In the genomic region with DNA sequence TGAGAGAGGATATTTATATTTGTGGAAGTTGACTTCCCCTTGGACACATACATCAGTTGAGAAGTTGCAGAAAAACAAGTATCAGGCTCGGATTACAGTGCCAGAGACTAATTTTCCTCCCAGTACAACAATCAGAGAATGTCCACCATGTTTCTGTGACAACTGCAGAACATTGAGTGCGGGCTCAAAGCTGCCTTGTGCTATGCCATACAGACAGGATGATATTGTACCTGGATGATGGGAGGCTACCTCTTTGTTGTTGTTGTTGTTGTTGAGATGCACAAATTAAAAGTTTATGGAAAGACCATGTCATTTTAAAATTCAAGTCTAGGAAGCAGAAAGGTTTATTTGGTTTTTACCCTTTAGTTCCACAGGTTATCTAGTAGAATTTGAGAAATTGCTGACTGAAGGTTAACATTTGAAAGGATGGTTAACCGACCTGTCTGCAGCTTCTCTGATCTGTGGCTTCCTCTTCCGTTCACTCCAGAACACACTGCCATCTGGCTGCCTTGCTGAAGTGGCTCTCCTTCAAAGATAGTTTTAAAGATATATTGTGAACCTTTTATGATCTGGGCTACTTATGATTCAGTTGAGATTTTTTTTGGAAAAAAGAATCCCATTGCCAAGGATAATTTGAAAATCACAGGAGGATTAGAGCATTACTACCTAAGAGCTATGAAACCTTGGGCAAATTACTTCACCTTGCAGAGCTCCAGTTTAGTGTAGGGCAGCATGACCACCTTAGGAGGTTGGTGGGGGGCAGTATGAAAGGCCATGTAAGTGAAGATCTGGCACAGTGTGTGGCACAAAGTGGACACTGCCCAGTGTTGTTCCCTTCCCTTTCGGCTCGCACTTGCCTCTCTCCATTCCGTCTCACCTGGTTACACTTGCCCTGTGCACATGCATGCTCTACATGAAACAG, we compare ENCODE assay signal across 10 cellular contexts. TPM values are rescaled to one million over a fixed set of nuclear protein-coding genes. Genes with fewer than 3 reads are reported as not detected.
A peak's percentile ranks its signal among the peaks of the same experiment; 100 is the strongest.
DNase-seq lines count a peak whose midpoint lies in the region; ATAC-seq and TF ChIP-seq lines count a peak whose summit lies in the region.
"Had no signal": no experiment of that assay in that cellular context is flagged by ENCODE, and none has a peak within 500 bp of the region (broad histone marks: within the 10 kb centered on the region; RNA-seq: fewer than 3 reads in every experiment).

No MANE protein-coding gene starts in this region.

- peak; percentile 7 to 63 (median 34) for DNase-seq in CD8-positive, alpha-beta memory T cell
- DNase-seq in KBM-7 (peak; percentile 41), chondrocyte (ENCODE audit: low spot score) (no peak), MCF 10A (ENCODE audit: unreplicated experiment) (no peak), SHP77 treated with DMSO at 0.1 percent for 48 hours (lab: John Stamatoyannopoulos, UW) (no peak)
- DNase-seq: NCI-H1930 had no signal

- H3K9me3 ChIP-seq in CD8-positive, alpha-beta memory T cell (ENCODE audit: low read length): no peaks in the 10 kb centered on the region
- H3K9me3 ChIP-seq: HAP-1 had no signal

- no peaks in the 10 kb centered on the region for H3K27me3 ChIP-seq in CD8-positive, alpha-beta memory T cell (ENCODE audit: insufficient read depth, low read length, poor library complexity, severe bottlenecking)

- in situ Hi-C loops in KBM-7 (cut with MboI; ENCODE audit: low pct_unique_long_range_greater_than_20kb, low sequenced_read_pairs): no loop called here

- intact Hi-C loops in MCF 10A (cut with micrococcal nuclease): no loop called here

- no peak overlapping the region for H3K27ac ChIP-seq in CD8-positive, alpha-beta memory T cell (ENCODE audit: low read depth, low read length)

- peaks cover 14% of the 10 kb centered on the region for H3K4me1 ChIP-seq in CD8-positive, alpha-beta memory T cell (ENCODE audit: insufficient read depth, low read length)
- H3K4me1 ChIP-seq: HAP-1 had no signal

- H3K4me1 Mint-ChIP-seq in CD8-positive, alpha-beta memory T cell: peaks cover 16 to 31% (median 28%) of the 10 kb centered on the region in 3 donors
- H3K4me1 Mint-ChIP-seq in chondrocyte (ENCODE audit: low read depth) (peaks cover 21% of the 10 kb centered on the region), MCF 10A (ENCODE audit: insufficient read depth, unreplicated experiment) (peaks cover 7% of the 10 kb centered on the region)

- CTCF ChIA-PET in CD8-positive, alpha-beta memory T cell (lab: Charles Lee): interaction anchor here (0.8 to 2.3 kb wide), 9 partner anchors 8 to 60 kb away, joined by 3 to 23 read pairs (median 4); a partner anchor contains a TSS
- CTCF ChIA-PET in MCF 10A (lab: Yijun Ruan, JAX): interaction anchor here (0.6 to 0.8 kb wide), 3 partner anchors 11 to 54 kb away, joined by 3 to 4 read pairs (median 3); no protein-coding TSS in a partner anchor

- peaks cover 0 to 2% of the 10 kb centered on the region in 2 donors for H3K27me3 Mint-ChIP-seq in CD8-positive, alpha-beta memory T cell
- H3K27me3 Mint-ChIP-seq in chondrocyte (ENCODE audit: low read depth) (no peaks in the 10 kb centered on the region), MCF 10A (ENCODE audit: insufficient read depth, unreplicated experiment) (no peaks in the 10 kb centered on the region)

- peak overlapping the region in 4 of 7 donors; percentile 1 to 7 (median 4) for H3K4me3 Mint-ChIP-seq in CD8-positive, alpha-beta memory T cell
- H3K4me3 Mint-ChIP-seq in chondrocyte (ENCODE audit: unreplicated experiment): no peak overlapping the region
- no peak overlapping the region for H3K4me3 Mint-ChIP-seq in MCF 10A (ENCODE audit: unreplicated experiment)

- POLR2A ChIA-PET in CD8-positive, alpha-beta memory T cell (lab: Charles Lee): no interaction called here
- POLR2A ChIA-PET in MCF 10A (lab: Yijun Ruan, JAX): interaction anchor here (1.4 kb wide), 1 partner anchor 10 kb away, joined by 4 read pairs; no protein-coding TSS in a partner anchor

- H3K9me3 Mint-ChIP-seq in CD8-positive, alpha-beta memory T cell: no peaks in the 10 kb centered on the region
- H3K9me3 Mint-ChIP-seq in chondrocyte (ENCODE audit: low read depth): no peaks in the 10 kb centered on the region
- H3K9me3 Mint-ChIP-seq in MCF 10A (ENCODE audit: unreplicated experiment): no peaks in the 10 kb centered on the region

- peak; percentile 15 for TF ChIP-seq CTCF in chondrocyte (IDR thresholded peaks at IDR 0.05)
- no peak for TF ChIP-seq CTCF in MCF 10A (IDR thresholded peaks at IDR 0.05; ENCODE audit: unreplicated experiment)

- no peak overlapping the region for H3K4me3 ChIP-seq in CD8-positive, alpha-beta memory T cell (ENCODE audit: low read length)
- H3K4me3 ChIP-seq: HAP-1 had no signal

- H3K36me3 Mint-ChIP-seq in CD8-positive, alpha-beta memory T cell: peaks cover 0 to 7% (median 0%) of the 10 kb centered on the region in 3 donors
- H3K36me3 Mint-ChIP-seq in chondrocyte (ENCODE audit: low read depth): no peaks in the 10 kb centered on the region
- H3K36me3 Mint-ChIP-seq in MCF 10A (ENCODE audit: insufficient read depth, unreplicated experiment): no peaks in the 10 kb centered on the region

- peak overlapping the region in 4 of 8 donors; percentile 10 to 64 (median 26) for H3K27ac Mint-ChIP-seq in CD8-positive, alpha-beta memory T cell
- H3K27ac Mint-ChIP-seq in chondrocyte (ENCODE audit: unreplicated experiment): no peak overlapping the region
- no peak overlapping the region for H3K27ac Mint-ChIP-seq in MCF 10A (ENCODE audit: low read depth, unreplicated experiment)

- H3K36me3 ChIP-seq in CD8-positive, alpha-beta memory T cell (ENCODE audit: insufficient read depth, low read length): no peaks in the 10 kb centered on the region
- H3K36me3 ChIP-seq: HAP-1 had no signal

- ATAC-seq in GM19395 (IDR thresholded peaks at IDR 0.05; ENCODE audit: unreplicated experiment): peak; percentile 80
- no peak for ATAC-seq in GM21825 (IDR thresholded peaks at IDR 0.05; ENCODE audit: unreplicated experiment)
- no peak for ATAC-seq in GM18517 (IDR thresholded peaks at IDR 0.05; ENCODE audit: unreplicated experiment)

- no TSS peak for BruUV-seq in MCF 10A (replicated peaks; lab: Mats Ljungman, UMichigan)

RNA-seq across cellular contexts. Expression of a gene that starts 15.9 kb away (rescaled TPM):
- 1 to 10 TPM; 1.4 to 1.7 TPM for total RNA-seq in CD8-positive, alpha-beta memory T cell
- 1.5 TPM for polyA plus RNA-seq in CD8-positive, alpha-beta memory T cell
- 6.8 to 12.4 TPM (median 7.1 TPM) in 3 replicates for total RNA-seq in chondrocyte
- total RNA-seq in MCF 10A (2022): not detected in 2 replicates

Comparison
In these comparisons a context has a peak if more than half of its experiments do, and no peak if none do; other contexts are left out.
1. DNase-seq: peak in CD8-positive, alpha-beta memory T cell (5 of 5) and KBM-7 (single experiment); none in chondrocyte (single experiment), MCF 10A (single experiment) and SHP77 treated with DMSO at 0.1 percent for 48 hours (single experiment).
2. H3K4me3 Mint-ChIP-seq: peak in CD8-positive, alpha-beta memory T cell (4 of 7); none in chondrocyte (single experiment) and MCF 10A (single experiment).